Comparison of ENCODE assay signal across 9 cellular contexts in genomic region chr1:228060458-228061190, GRCh38. TPM values are rescaled to one million over a fixed set of nuclear protein-coding genes. Genes with fewer than 3 reads are reported as not detected.
A peak's percentile ranks its signal among the peaks of the same experiment; 100 is the strongest.
DNase-seq lines count a peak whose midpoint lies in the region; ATAC-seq and TF ChIP-seq lines count a peak whose summit lies in the region.
"Had no signal": no experiment of that assay in that cellular context is flagged by ENCODE, and none has a peak within 500 bp of the region (broad histone marks: within the 10 kb centered on the region; RNA-seq: fewer than 3 reads in every experiment).

No MANE protein-coding gene starts in this region.

- H3K79me1 ChIP-seq in trophoblast cell (ENCODE audit: low read length) = no peaks in the 10 kb centered on the region

- H3K14ac ChIP-seq in trophoblast cell (ENCODE audit: low read length) = no peak overlapping the region

- no peaks in the 10 kb centered on the region for H3K9me3 ChIP-seq in SK-N-SH
- peaks cover 26% of the 10 kb centered on the region for H3K9me3 ChIP-seq in trophoblast cell (ENCODE audit: insufficient read depth, low read depth, low read length)

- H3K9me2 ChIP-seq in SK-N-SH = no peaks in the 10 kb centered on the region

- H2AFZ ChIP-seq in SK-N-SH (ENCODE audit: low read depth) (peak overlapping the region; percentile 51; the same call in 1 of the 2 replicates), trophoblast cell (ENCODE audit: insufficient read depth, low read length, poor library complexity) (no peak overlapping the region)

- no peak overlapping the region for H3K9ac ChIP-seq in SK-N-SH
- no peak overlapping the region for H3K9ac ChIP-seq in trophoblast cell (ENCODE audit: low read length)

- peaks cover 3% of the 10 kb centered on the region for H3F3A ChIP-seq in SK-N-SH (replicated peaks; ENCODE audit: insufficient read depth)

- ATAC-seq in GM19452 (IDR thresholded peaks at IDR 0.05; ENCODE audit: unreplicated experiment) = no peak
- no peak for ATAC-seq in HG03095 (IDR thresholded peaks at IDR 0.05; ENCODE audit: unreplicated experiment)
- no peak for ATAC-seq in HG02759 (IDR thresholded peaks at IDR 0.05; ENCODE audit: unreplicated experiment)

- H4K91ac ChIP-seq in trophoblast cell (ENCODE audit: low read depth, low read length) = no peak overlapping the region

- H4K8ac ChIP-seq in trophoblast cell (ENCODE audit: low read depth, low read length) = no peak overlapping the region

- H4K20me1 ChIP-seq in SK-N-SH (ENCODE audit: insufficient read depth) = no peaks in the 10 kb centered on the region

- 29% methylated on average over 17 of the region's 34 CpGs for WGBS in SK-N-SH (ENCODE audit: low lambda C conversion rate)
- no CpG with 5 or more reads among the region's 34 CpGs for WGBS in trophoblast cell (ENCODE audit: extremely low coverage, insufficient coverage, insufficient read length)

- H2BK5ac ChIP-seq in trophoblast cell (ENCODE audit: low read depth, low read length, poor library complexity) = no peak overlapping the region

- no peak overlapping the region for H2BK120ac ChIP-seq in trophoblast cell (ENCODE audit: insufficient read depth, low read length, poor library complexity)

- H3K36me3 ChIP-seq in SK-N-SH (replicated peaks in 1 of 2; ENCODE audit: control insufficient read depth in 1 of 2, insufficient read depth in 2 of 2, low read length in 1 of 2) (no peaks in the 10 kb centered on the region), trophoblast cell (ENCODE audit: control insufficient read depth in 1 of 2, insufficient read depth in 2 of 2, low read length in 2 of 2) (no peaks in the 10 kb centered on the region)

- no peak overlapping the region for H3K4ac ChIP-seq in trophoblast cell (ENCODE audit: low read depth, low read length)

- TF ChIP-seq RAD21 in SK-N-SH (IDR thresholded peaks at IDR 0.05; ENCODE audit: low read length) = no peak

- H3K27ac ChIP-seq in SK-N-SH (ENCODE audit: low read depth in 2 of 2, low read length in 1 of 2) = no peak overlapping the region
- H3K27ac ChIP-seq in trophoblast cell (ENCODE audit: low read depth, low read length) = no peak overlapping the region

- H3K79me2 ChIP-seq in SK-N-SH (ENCODE audit: insufficient read depth) (no peaks in the 10 kb centered on the region), trophoblast cell (ENCODE audit: control insufficient read depth, insufficient read depth, low read length, poor library complexity) (no peaks in the 10 kb centered on the region)

- H4K12ac ChIP-seq in trophoblast cell (ENCODE audit: low read depth, low read length) = no peak overlapping the region

- in situ Hi-C loops in GM13976 (cut with MboI; ENCODE audit: low sequenced_read_pairs, unreplicated experiment) = no loop called here

- peak overlapping the region; percentile 62 for H3K4me2 ChIP-seq in SK-N-SH
- peak overlapping the region; percentile 28 for H3K4me2 ChIP-seq in trophoblast cell (ENCODE audit: low read length)

- H3K23ac ChIP-seq in trophoblast cell (ENCODE audit: low read length) = no peak overlapping the region

- peaks cover 0 to 3% of the 10 kb centered on the region in 2 experiments; a peak in 2 of 4 replicates for H3K4me1 ChIP-seq in SK-N-SH (ENCODE audit: control insufficient read depth in 1 of 2, insufficient read depth in 2 of 2, low read depth in 1 of 2, low read length in 1 of 2)
- no peaks in the 10 kb centered on the region for H3K4me1 ChIP-seq in trophoblast cell (ENCODE audit: control insufficient read depth in 1 of 2, insufficient read depth in 2 of 2, low read length in 2 of 2)

- peak overlapping the region; percentile 19 to 41; a peak in 2 of 4 replicates for H3K4me3 ChIP-seq in SK-N-SH (ENCODE audit: low read depth in 2 of 2, low read length in 1 of 2)
- peak overlapping the region; percentile 42 for H3K4me3 ChIP-seq in fibroblast of villous mesenchyme (ENCODE audit: low read depth, low read length)
- no peak overlapping the region for H3K4me3 ChIP-seq in trophoblast cell (ENCODE audit: low read depth, low read length)

- H3K27me3 ChIP-seq in SK-N-SH (ENCODE audit: insufficient read depth) (peaks cover 29% of the 10 kb centered on the region; the same call in 1 of the 2 replicates), trophoblast cell (ENCODE audit: insufficient read depth, low read length) (peaks cover 5% of the 10 kb centered on the region)

- POLR2A ChIA-PET in SK-N-SH (lab: Yijun Ruan, JAX) = interaction anchor here (1.3 kb wide), 1 partner anchor 22 kb away, joined by 3 read pairs; the partner anchor contains the start of gene ARF1

- no peak overlapping the region for H3K18ac ChIP-seq in trophoblast cell (ENCODE audit: low read length)

- no peak overlapping the region for H2BK12ac ChIP-seq in trophoblast cell (ENCODE audit: low read length)

- TF ChIP-seq CTCF in GM13976 (IDR thresholded peaks at IDR 0.05; ENCODE audit: borderline replicate concordance, control extremely low read depth, extremely low read depth, insufficient read depth, missing control alignments) = no peak
- no peak for TF ChIP-seq CTCF in SK-N-SH (IDR thresholded peaks at IDR 0.05)
- TF ChIP-seq CTCF in fibroblast of villous mesenchyme (IDR thresholded peaks at IDR 0.05; ENCODE audit: insufficient read depth, low read depth, low read length) = no peak

- no peak for TF ChIP-seq EP300 in SK-N-SH (IDR thresholded peaks at IDR 0.05; ENCODE audit: borderline replicate concordance in 1 of 2, low read depth in 1 of 2, low read length in 1 of 2)

- CTCF ChIA-PET in SK-N-SH (lab: Yijun Ruan, JAX) = interaction anchor here (1.4 to 2.4 kb wide), 3 partner anchors 16 to 61 kb away, joined by 4 to 6 read pairs (median 6); no protein-coding TSS in a partner anchor

- no peak overlapping the region for H2AK5ac ChIP-seq in trophoblast cell (ENCODE audit: low read length)

- DNase-seq in GM13976 (ENCODE audit: low spot score) (peak; percentile 37), SK-N-SH (peak; percentile 52), fibroblast of villous mesenchyme (ENCODE audit: low read depth) (no peak), trophoblast cell (no peak), SK-N-DZ (ENCODE audit: low spot score) (no peak)

TF ChIP-seq in SK-N-SH, 30 proteins besides CTCF, POLR2A, EP300 and RAD21 (continues in another document):
- TF ChIP-seq ELF1 (IDR thresholded peaks at IDR 0.05) = no peak
- TF ChIP-seq RFX5 (IDR thresholded peaks at IDR 0.05; ENCODE audit: low read length) = no peak
- TF ChIP-seq MXI1 (IDR thresholded peaks at IDR 0.05; ENCODE audit: low read depth, low read length) = no peak
- TF ChIP-seq GATA2 (CRISPR knock-in tag; IDR thresholded peaks at IDR 0.05) = no peak
- TF ChIP-seq PBX3 (IDR thresholded peaks at IDR 0.05) = no peak
- TF ChIP-seq SIN3A (IDR thresholded peaks at IDR 0.05; ENCODE audit: borderline replicate concordance, low read depth, low read length) = no peak

RNA-seq across cellular contexts. Expression of gene ARF1, which starts 21.9 kb away (rescaled TPM):
- polyA plus RNA-seq in SK-N-SH (2012; rRNA removed) = 659 and 713 TPM in 2 replicates
- polyA plus RNA-seq in SK-N-SH (2012; cell fraction: cytosol; rRNA removed) = 317 and 453 TPM in 2 replicates
- polyA plus RNA-seq in SK-N-SH (2012; cell fraction: nucleus; rRNA removed) = 442 and 463 TPM in 2 replicates
- total RNA-seq in fibroblast of villous mesenchyme = 262 and 339 TPM in 2 replicates
- 489 and 490 TPM in 2 replicates for polyA plus RNA-seq in trophoblast cell (2013)
- 153 and 169 TPM in 2 replicates for polyA plus RNA-seq in SK-N-DZ (2014; cell fraction: cytosol; rRNA removed)
- 86.2 and 120 TPM in 2 replicates for polyA plus RNA-seq in SK-N-DZ (2014; cell fraction: nucleus; rRNA removed)

RNA-seq across cellular contexts. Expression of gene C1orf35, which starts 42.5 kb away (rescaled TPM):
- polyA plus RNA-seq in SK-N-SH (2012; rRNA removed) = 28.6 and 42.9 TPM in 2 replicates
- 17.8 and 24.9 TPM in 2 replicates for polyA plus RNA-seq in SK-N-SH (2012; cell fraction: cytosol; rRNA removed)
- polyA plus RNA-seq in SK-N-SH (2012; cell fraction: nucleus; rRNA removed) = 107 and 195 TPM in 2 replicates
- 5.6 and 5.8 TPM in 2 replicates for total RNA-seq in fibroblast of villous mesenchyme
- 17.6 and 18.1 TPM in 2 replicates for polyA plus RNA-seq in trophoblast cell (2013)
- polyA plus RNA-seq in SK-N-DZ (2014; cell fraction: cytosol; rRNA removed) = 20.2 and 20.7 TPM in 2 replicates
- 76.0 and 86.4 TPM in 2 replicates for polyA plus RNA-seq in SK-N-DZ (2014; cell fraction: nucleus; rRNA removed)

RNA-seq across cellular contexts. Expression of gene MRPL55, which starts 48.5 kb away (rescaled TPM):
- 70.3 and 75.3 TPM in 2 replicates for polyA plus RNA-seq in SK-N-SH (2012; rRNA removed)
- polyA plus RNA-seq in SK-N-SH (2012; cell fraction: cytosol; rRNA removed) = 27.2 and 49.1 TPM in 2 replicates
- polyA plus RNA-seq in SK-N-SH (2012; cell fraction: nucleus; rRNA removed) = 185 and 306 TPM in 2 replicates
- 39.3 and 48.0 TPM in 2 replicates for total RNA-seq in fibroblast of villous mesenchyme
- polyA plus RNA-seq in trophoblast cell (2013) = 87.0 and 91.4 TPM in 2 replicates
- polyA plus RNA-seq in SK-N-DZ (2014; cell fraction: cytosol; rRNA removed) = 93.2 and 126 TPM in 2 replicates
- polyA plus RNA-seq in SK-N-DZ (2014; cell fraction: nucleus; rRNA removed) = 96.9 and 161 TPM in 2 replicates

RNA-seq across cellular contexts. Expression of gene WNT3A, which starts 53.8 kb away (rescaled TPM):
- polyA plus RNA-seq in SK-N-SH (2012; rRNA removed) = not detected in 2 replicates
- not detected in 2 replicates for polyA plus RNA-seq in SK-N-SH (2012; cell fraction: cytosol; rRNA removed)
- not detected in 2 replicates for polyA plus RNA-seq in SK-N-SH (2012; cell fraction: nucleus; rRNA removed)
- total RNA-seq in fibroblast of villous mesenchyme = not detected in 2 replicates
- 1.6 TPM in 2 replicates for polyA plus RNA-seq in trophoblast cell (2013)
- not detected in 2 replicates for polyA plus RNA-seq in SK-N-DZ (2014; cell fraction: cytosol; rRNA removed)
- not detected in 2 replicates for polyA plus RNA-seq in SK-N-DZ (2014; cell fraction: nucleus; rRNA removed)
- total RNA-seq: glomerular endothelial cell had no signal

Comparison
In these comparisons a context has a peak if more than half of its experiments do, and no peak if none do; other contexts are left out.
1. DNase-seq: peak in GM13976 (single experiment) and SK-N-SH (single experiment); none in fibroblast of villous mesenchyme (single experiment), trophoblast cell (0 of 2) and SK-N-DZ (single experiment).